Comparison of ENCODE assay signal across 9 cellular contexts in the genomic region with DNA sequence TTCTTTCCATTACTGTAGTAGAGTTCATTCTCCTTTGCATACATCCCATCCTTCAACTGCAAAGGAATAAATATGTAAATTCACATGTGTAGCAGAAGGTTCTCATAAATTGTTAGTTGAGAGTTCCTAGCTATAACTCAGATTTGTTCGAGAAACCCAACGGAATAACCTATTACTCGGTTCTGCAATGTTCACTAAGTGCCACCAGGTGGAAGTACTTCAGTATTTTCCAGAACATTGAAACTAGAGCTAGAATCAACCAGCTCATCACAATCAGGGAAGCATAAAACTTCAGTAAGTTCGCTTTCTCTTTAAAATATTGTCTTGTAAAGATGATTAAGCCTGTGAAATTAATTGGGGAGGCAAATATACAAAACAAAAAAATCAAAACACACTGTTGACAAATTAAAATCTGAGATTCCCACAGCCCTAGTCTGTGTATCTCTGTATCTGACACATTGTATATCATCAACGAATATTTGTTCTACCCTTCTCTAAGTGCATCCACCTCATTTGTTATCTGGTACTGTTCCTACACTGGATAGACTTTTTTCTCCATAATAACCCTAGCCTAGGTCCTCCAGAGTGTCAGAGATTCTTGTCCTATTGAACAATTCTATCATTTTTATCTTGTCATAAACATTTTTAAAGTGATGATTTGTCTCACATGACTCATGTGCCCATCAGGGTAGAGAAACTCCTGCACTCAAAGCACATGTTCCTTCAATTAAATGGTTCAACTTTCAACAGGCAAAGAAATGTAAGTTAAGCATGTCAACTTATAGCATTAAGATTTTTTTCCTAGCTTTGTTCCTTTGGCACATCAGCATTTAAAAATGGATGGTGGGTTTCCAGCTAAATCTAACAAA. TPM values are rescaled to one million over a fixed set of nuclear protein-coding genes. Genes with fewer than 3 reads are reported as not detected.
DNase-seq lines count a peak whose midpoint lies in the region; ATAC-seq lines count a peak whose summit lies in the region.
"Had no signal": no experiment of that assay in that cellular context is flagged by ENCODE, and none has a peak within 500 bp of the region (broad histone marks: within the 10 kb centered on the region; RNA-seq: fewer than 3 reads in every experiment).

No MANE protein-coding gene starts in this region.

- DNase-seq in D341Med (ENCODE audit: low spot score) (peak; percentile 52), HuH-7 (ENCODE audit: low spot score) (peak; percentile 21), SKM-1 (lab: John Stamatoyannopoulos, UW; ENCODE audit: unreplicated experiment) (peak; percentile 61), germinal center (ENCODE audit: low spot score) (peak; percentile 5), renal cortical epithelial cell (ENCODE audit: low read depth) (peak; percentile 58), GF-D8 (lab: John Stamatoyannopoulos, UW) (no peak)
- no peak for DNase-seq in stimulated activated CD4-positive, alpha-beta T cell treated with anti-CD3 and anti-CD28 coated beads, Interleukin-1b, Interleukin-23, amount 100 ng/mL, for 48 hours
- DNase-seq: activated B cell treated with CpG ODN at 0.5 μM for 24 hours had no signal

- peak; percentile 82 for ATAC-seq in GM19351 (IDR thresholded peaks at IDR 0.05; ENCODE audit: unreplicated experiment)

RNA-seq across cellular contexts. Expression of a gene that starts 31.9 kb away (rescaled TPM):
- not detected in 2 replicates for total RNA-seq in renal cortical epithelial cell
- total RNA-seq: activated B cell treated with CpG ODN at 0.5 μM for 24 hours had no signal

Comparison
In these comparisons a context has a peak if more than half of its experiments do, and no peak if none do; other contexts are left out.
1. DNase-seq: peak in D341Med (single experiment), HuH-7 (single experiment), SKM-1 (single experiment), germinal center (single experiment) and renal cortical epithelial cell (single experiment); none in GF-D8 (single experiment) and stimulated activated CD4-positive, alpha-beta T cell treated with anti-CD3 and anti-CD28 coated beads, Interleukin-1b, Interleukin-23, amount 100 ng/mL, for 48 hours (single experiment).